Comparison of ENCODE assay signal across 18 cellular contexts in the genomic region with DNA sequence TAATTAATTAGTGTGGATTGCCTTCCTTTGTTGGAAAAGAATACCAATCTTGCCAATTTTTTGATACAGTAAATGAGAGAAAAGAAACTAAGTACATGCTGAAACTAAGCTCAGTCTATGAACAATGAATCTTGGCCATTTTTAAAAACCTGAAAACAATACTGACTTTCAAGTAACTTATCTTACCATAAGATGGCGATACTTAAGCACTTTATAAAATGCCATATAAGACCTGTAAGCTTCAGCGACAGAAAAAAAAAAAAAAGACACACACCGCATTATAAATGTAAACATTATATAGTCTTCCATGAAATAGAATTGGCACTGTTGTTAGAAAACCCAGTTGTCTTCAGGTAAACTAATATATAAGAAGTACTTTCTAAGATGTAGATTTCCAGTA. TPM values are rescaled to one million over a fixed set of nuclear protein-coding genes. Genes with fewer than 3 reads are reported as not detected.
DNase-seq lines count a peak whose midpoint lies in the region; ATAC-seq and TF ChIP-seq lines count a peak whose summit lies in the region.
"Had no signal": no experiment of that assay in that cellular context is flagged by ENCODE, and none has a peak within 500 bp of the region (broad histone marks: within the 10 kb centered on the region; RNA-seq: fewer than 3 reads in every experiment).

No MANE protein-coding gene starts in this region.

- no peaks in the 10 kb centered on the region for H3K9me3 ChIP-seq in HCT116 (ENCODE audit: control insufficient read depth in 1 of 2, insufficient read depth in 1 of 2, low read depth in 1 of 2, low read length in 2 of 2)

- H3K4me3 ChIP-seq in HCT116 (replicated peaks in 1 of 2; ENCODE audit: low read depth in 1 of 2, low read length in 2 of 2) (no peak overlapping the region), epithelial cell of esophagus (ENCODE audit: low read length) (no peak overlapping the region)

- CTCF ChIA-PET in HCT116 (lab: Charles Lee), result interaction anchor here (0.9 to 1.4 kb wide), 2 partner anchors 17 to 1467 kb away, joined by 3 to 5 read pairs; no protein-coding TSS in a partner anchor

- no peaks in the 10 kb centered on the region for H3K4me1 ChIP-seq in HCT116 (ENCODE audit: control insufficient read depth in 1 of 2, insufficient read depth in 2 of 2, low read length in 2 of 2)

- H3K36me3 ChIP-seq in HCT116 (ENCODE audit: control insufficient read depth in 1 of 2, insufficient read depth in 2 of 2, low read length in 2 of 2), result no peaks in the 10 kb centered on the region

- TF ChIP-seq CTCF in HCT116 (IDR thresholded peaks at IDR 0.05 in 2 of 3, conservative IDR thresholded peaks at IDR 0.05 in 1 of 3; ENCODE audit: borderline replicate concordance in 1 of 3, insufficient read depth in 1 of 3, low read depth in 2 of 3, low read length in 2 of 3), result no peak; a peak in 1 of 6 replicates
- no peak for TF ChIP-seq CTCF in epithelial cell of esophagus (IDR thresholded peaks at IDR 0.05; ENCODE audit: insufficient read depth, low read depth, low read length, missing control alignments)

- intact Hi-C loops in HCT116 (cut with micrococcal nuclease), result loop anchor here (10.0 kb wide), 2 partner anchors 201 to 431 kb away; no protein-coding TSS in a partner anchor

- no peak overlapping the region for H3K9ac ChIP-seq in HCT116 (ENCODE audit: low read length)

- no peak for TF ChIP-seq POLR2A in HCT116 (IDR thresholded peaks at IDR 0.05; ENCODE audit: borderline replicate concordance, extremely low read depth, insufficient read depth, insufficient read length)

- TF ChIP-seq RAD21 in HCT116 (IDR thresholded peaks at IDR 0.05; ENCODE audit: low read depth), result 0 out of 2 replicates have a peak, but pooled peaks have one; percentile 13

- no TSS peak for BruUV-seq in HCT116 (replicated peaks; lab: Mats Ljungman, UMichigan)

- POLR2A ChIA-PET in HCT116 (lab: Charles Lee), result no interaction called here

- in situ Hi-C loops in ACHN (cut with HindIII; ENCODE audit: low pct_ligation_motif_present, low pct_unique_long_range_greater_than_20kb, low sequenced_read_pairs), result no loop called here

- RAD21 ChIA-PET in HCT116 (lab: Charles Lee; ENCODE audit: low non-redundant PET in 1 of 2, low total read pairs in 2 of 2, uncharacterized antibody in 2 of 2, unreplicated experiment in 2 of 2), result no interaction called here

- H3K27me3 ChIP-seq in HCT116 (ENCODE audit: insufficient read depth, low read length), result no peaks in the 10 kb centered on the region

- no peaks in the 10 kb centered on the region for H3K9me2 ChIP-seq in HCT116 (ENCODE audit: insufficient read depth)

- no peak for ATAC-seq in HCT116

- no peak overlapping the region for H3K4me2 ChIP-seq in HCT116 (ENCODE audit: low read length)

- no peaks in the 10 kb centered on the region for H4K20me1 ChIP-seq in HCT116 (ENCODE audit: insufficient read depth)

- H2AFZ ChIP-seq in HCT116 (ENCODE audit: low read depth, low read length, poor library complexity, severe bottlenecking), result no peak overlapping the region

- H3K79me2 ChIP-seq in HCT116 (ENCODE audit: insufficient read depth, low read length), result no peaks in the 10 kb centered on the region

- DNase-seq in DMS114 treated with DMSO at 0.1 percent for 48 hours (lab: John Stamatoyannopoulos, UW; ENCODE audit: unreplicated experiment), result peak; percentile 15
- DNase-seq in HCT116 (ENCODE audit: low read depth, low spot score), result no peak
- peak; percentile 41 for DNase-seq in OCI-M1 (lab: John Stamatoyannopoulos, UW)
- DNase-seq in epithelial cell of esophagus (ENCODE audit: low read depth), result peak; percentile 3
- DNase-seq in NCI-H2227 treated with DMSO at 0.1 percent for 48 hours (lab: John Stamatoyannopoulos, UW), result no peak
- DNase-seq in ACHN, result no peak
- DNase-seq in NK-92 (lab: John Stamatoyannopoulos, UW; ENCODE audit: unreplicated experiment), result no peak
- no peak for DNase-seq in activated T-cell treated with anti-CD3 and anti-CD28 coated beads, Interleukin-2, amount 50 U/mL, for 1 hour
- DNase-seq: activated CD4-positive, alpha-beta T cell treated with anti-CD3 and anti-CD28 coated beads, Interleukin-2, amount 50 U/mL, for 1 hour; CD4-positive, alpha-beta memory T cell; cortex of kidney; KBM-7; NCI-H2029 treated with DMSO at 0.1 percent for 48 hours; nephron progenitor cell; RPMI8226; stimulated activated naive CD4-positive, alpha-beta T cell treated with Interleukin-2 at 50 U/mL for 16 hours had no signal

- H3K27ac ChIP-seq in HCT116 (ENCODE audit: low read depth, low read length), result no peak overlapping the region

TF ChIP-seq in HCT116, 20 proteins besides CTCF, POLR2A, EP300 and RAD21:
- TF ChIP-seq, protein P1, sequence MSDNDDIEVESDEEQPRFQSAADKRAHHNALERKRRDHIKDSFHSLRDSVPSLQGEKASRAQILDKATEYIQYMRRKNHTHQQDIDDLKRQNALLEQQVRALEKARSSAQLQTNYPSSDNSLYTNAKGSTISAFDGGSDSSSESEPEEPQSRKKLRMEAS (IDR thresholded peaks at IDR 0.05), result no peak
- TF ChIP-seq CEBPB (IDR thresholded peaks at IDR 0.05; ENCODE audit: low read depth) (no peak), FOSL1 (IDR thresholded peaks at IDR 0.05; ENCODE audit: low read depth) (no peak), SIN3A (IDR thresholded peaks at IDR 0.05; ENCODE audit: low read depth) (no peak), SP1 (IDR thresholded peaks at IDR 0.05; ENCODE audit: low read depth) (no peak), REST (IDR thresholded peaks at IDR 0.05; ENCODE audit: low read depth) (no peak), ZNF274 (IDR thresholded peaks at IDR 0.05; ENCODE audit: low read depth, low read length) (no peak), JUND (IDR thresholded peaks at IDR 0.05) (no peak), CBX3 (IDR thresholded peaks at IDR 0.05; ENCODE audit: low read depth) (no peak), EZH2 (IDR thresholded peaks at IDR 0.05) (no peak), SRF (IDR thresholded peaks at IDR 0.05; ENCODE audit: low read depth) (no peak), POLR2AphosphoS5 (IDR thresholded peaks at IDR 0.05; ENCODE audit: low read depth, low read length) (no peak), EGR1 (IDR thresholded peaks at IDR 0.05; ENCODE audit: low read depth) (no peak)

RNA-seq across cellular contexts. Expression of gene OLFM3, which starts 3.0 kb away (rescaled TPM):
- not detected for total RNA-seq in HCT116 (2021; ENCODE audit: unreplicated experiment)
- polyA plus RNA-seq in HCT116 (2012), result not detected in 2 replicates
- total RNA-seq: CD4-positive, alpha-beta memory T cell; fibroblast of lung; lung microvascular endothelial cell had no signal
- polyA plus RNA-seq: CD4-positive, alpha-beta memory T cell; fibroblast of lung had no signal

Comparison
In these comparisons a context has a peak if more than half of its experiments do, and no peak if none do; other contexts are left out.
1. DNase-seq: peak in DMS114 treated with DMSO at 0.1 percent for 48 hours (single experiment), OCI-M1 (single experiment) and epithelial cell of esophagus (single experiment); none in HCT116 (single experiment), NCI-H2227 treated with DMSO at 0.1 percent for 48 hours (single experiment), ACHN (single experiment), NK-92 (single experiment) and activated T-cell treated with anti-CD3 and anti-CD28 coated beads, Interleukin-2, amount 50 U/mL, for 1 hour (single experiment).